Comparison of ENCODE assay signal across 35 cellular contexts in the genomic region with DNA sequence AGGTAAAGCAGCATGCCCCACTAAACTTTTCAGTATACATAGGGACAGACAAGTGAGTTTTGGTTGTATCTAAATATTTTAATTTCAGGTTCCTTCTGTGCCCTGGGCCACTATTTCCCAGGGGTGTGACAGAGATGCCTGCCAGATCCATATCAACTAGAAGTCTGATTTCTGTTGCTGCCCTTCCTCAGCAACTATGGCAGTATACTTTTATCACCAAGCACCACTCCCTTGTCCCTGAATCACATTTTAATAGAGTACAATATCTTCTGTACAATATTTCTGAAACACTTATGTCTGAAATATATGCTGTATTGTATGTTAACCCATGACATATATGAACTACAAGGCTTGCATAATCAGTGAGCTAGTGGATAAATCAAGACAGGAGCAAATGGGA.
"Had no signal": no experiment of that assay in that cellular context is flagged by ENCODE, and none has a peak within 500 bp of the region (broad histone marks: within the 10 kb centered on the region; RNA-seq: fewer than 3 reads in every experiment).

No MANE protein-coding gene starts in this region.

- H3K27ac ChIP-seq: adrenal gland, body of pancreas, brain microvascular endothelial cell, breast epithelium, VCaP had no signal

- H3K4me3 ChIP-seq: adrenal gland, body of pancreas, breast epithelium had no signal

- H3K27me3 ChIP-seq: adrenal gland, body of pancreas, brain microvascular endothelial cell, breast epithelium had no signal

- H3K9me3 ChIP-seq: adrenal gland, body of pancreas, breast epithelium had no signal

- H3K36me3 ChIP-seq: brain microvascular endothelial cell, breast epithelium had no signal

- DNase-seq: activated CD4-positive, alpha-beta memory T cell treated with anti-CD3 and anti-CD28 coated beads for 36 hours; activated CD4-positive, alpha-beta T cell treated with anti-CD3 and anti-CD28 coated beads for 1 hour; activated CD4-positive, alpha-beta T cell treated with anti-CD3 and anti-CD28 coated beads for 36 hours; activated CD4-positive, alpha-beta T cell treated with anti-CD3 and anti-CD28 coated beads, Interleukin-2, amount 10 ng/mL, durations not matched to agents 24 days and 14 days; activated CD4-positive, alpha-beta T cell treated with anti-CD3 and anti-CD28 coated beads, Interleukin-2, amount 50 U/mL, for 1 hour; activated CD4-positive, alpha-beta T cell treated with anti-CD3 and anti-CD28 coated beads, Interleukin-2, amount 50 U/mL, for 4 hours; activated CD4-positive, CD25-positive, alpha-beta regulatory T cell; activated CD8-positive, alpha-beta memory T cell treated with anti-CD3 and anti-CD28 coated beads, Interleukin-2, amount 50 U/mL, for 4 hours; activated CD8-positive, alpha-beta T cell treated with anti-CD3 and anti-CD28 coated beads for 36 hours; activated effector memory CD4-positive, alpha-beta T cell treated with anti-CD3 and anti-CD28 coated beads, Interleukin-2, amount 50 U/mL, for 16 hours; activated gamma-delta T cell treated with Interleukin-2 at 50 U/mL for 16 hours; activated naive CD4-positive, alpha-beta T cell; activated naive CD4-positive, alpha-beta T cell treated with anti-CD3 and anti-CD28 coated beads for 36 hours; activated naive CD4-positive, alpha-beta T cell treated with anti-CD3 and anti-CD28 coated beads, Interleukin-2, amount 50 U/mL, for 16 hours; activated naive CD8-positive, alpha-beta T cell treated with anti-CD3 and anti-CD28 coated beads for 36 hours; activated T-cell treated with anti-CD3 and anti-CD28 coated beads for 4 hours; activated T-cell treated with anti-CD3 and anti-CD28 coated beads, Interleukin-2, amount 50 U/mL, for 1 hour; activated T-cell treated with anti-CD3 and anti-CD28 coated beads, Interleukin-2, amount 50 U/mL, for 4 hours; activated T-cell treated with anti-CD3 and anti-CD28 coated beads, Interleukin-2, amount 50 U/mL, for 72 hours; adrenal gland; amniotic stem cell; aorta; body of pancreas; brain microvascular endothelial cell; central memory CD4-positive, alpha-beta T cell; T-helper 1 cell; T-helper 2 cell; T-helper 9 cell had no signal

- FAIRE-seq: astrocyte, TTC549 had no signal

- H3K4me1 ChIP-seq: breast epithelium had no signal

- ATAC-seq: activated CD4-positive, alpha-beta T cell treated with anti-CD3 and anti-CD28 coated beads for 36 hours; activated CD4-positive, CD25-positive, alpha-beta regulatory T cell treated with anti-CD3 and anti-CD28 coated beads, Interleukin-2, amount 50 U/mL, for 24 hours; activated CD8-positive, alpha-beta T cell treated with anti-CD3 and anti-CD28 coated beads for 36 hours; activated naive CD4-positive, alpha-beta T cell treated with anti-CD3 and anti-CD28 coated beads, Interleukin-2, amount 50 U/mL, for 72 hours; activated T-cell treated with anti-CD3 and anti-CD28 coated beads, Interleukin-2, amount 50 U/mL, for 4 hours; activated T-cell treated with anti-CD3 and anti-CD28 coated beads, Interleukin-2, amount 50 U/mL, for 72 hours; activated T-helper 17 cell treated with anti-CD3 and anti-CD28 coated beads, Interleukin-2, amount 50 U/mL, for 72 hours; body of pancreas had no signal
